In genomic region chr2:203835867-203836800, GRCh38 we compare ENCODE assay signal across 19 cellular contexts. TPM values are rescaled to one million over a fixed set of nuclear protein-coding genes. Genes with fewer than 3 reads are reported as not detected.
"Had no signal": no experiment of that assay in that cellular context is flagged by ENCODE, and none has a peak within 500 bp of the region (broad histone marks: within the 10 kb centered on the region; RNA-seq: fewer than 3 reads in every experiment).

No MANE protein-coding gene starts in this region.

- FAIRE-seq: colon, kidney, urothelium cell line had no signal

- H3K27ac Mint-ChIP-seq: activated CD8-positive, alpha-beta memory T cell treated with anti-CD3 and anti-CD28 coated beads, Interleukin-2, amount 10 ng/mL, durations not matched to agents 7 days and 5 days; activated T-helper 1 cell treated with anti-CD3 and anti-CD28 coated beads, Interleukin-12 subunit alpha, Interleukin-12 subunit beta, Interleukin-2, Interleukin-4 antibody, amounts not matched to agents 30 ng/mL and 10 ng/mL and 1 ng/mL, durations not matched to agents 14 hours and 24 hours and 36 hours; memory B cell; naive thymus-derived CD8-positive, alpha-beta T cell; stimulated activated naive B cell treated with anti-CD40 and anti-IgM and Interleukin-4, amounts not matched to agents 10 μg/mL and 1 μg/mL and 100 μg/mL, for 72 hours had no signal

- H3K9me3 ChIP-seq: left ventricle myocardium inferior, tibial artery had no signal

- H3K36me3 ChIP-seq: left ventricle myocardium inferior, tibial artery had no signal

- H3K4me3 ChIP-seq: left ventricle myocardium inferior, tibial artery had no signal

- H3K4me1 Mint-ChIP-seq: stimulated activated naive B cell treated with anti-CD40 and anti-IgM and Interleukin-4, amounts not matched to agents 10 μg/mL and 1 μg/mL and 100 μg/mL, for 72 hours had no signal

- H3K27ac ChIP-seq: left ventricle myocardium inferior, tibial artery had no signal

- H3K4me3 Mint-ChIP-seq: activated CD8-positive, alpha-beta memory T cell treated with anti-CD3 and anti-CD28 coated beads, Interleukin-2, amount 10 ng/mL, durations not matched to agents 7 days and 5 days; activated T-helper 1 cell treated with anti-CD3 and anti-CD28 coated beads, Interleukin-12 subunit alpha, Interleukin-12 subunit beta, Interleukin-2, Interleukin-4 antibody, amounts not matched to agents 30 ng/mL and 10 ng/mL and 1 ng/mL, durations not matched to agents 14 hours and 24 hours and 36 hours; memory B cell; naive thymus-derived CD8-positive, alpha-beta T cell; stimulated activated naive B cell treated with anti-CD40 and anti-IgM and Interleukin-4, amounts not matched to agents 10 μg/mL and 1 μg/mL and 100 μg/mL, for 72 hours had no signal

- H3K4me1 ChIP-seq: tibial artery had no signal

- H3K9me3 Mint-ChIP-seq: memory B cell; naive thymus-derived CD8-positive, alpha-beta T cell; stimulated activated naive B cell treated with anti-CD40 and anti-IgM and Interleukin-4, amounts not matched to agents 10 μg/mL and 1 μg/mL and 100 μg/mL, for 72 hours had no signal

- H3K36me3 Mint-ChIP-seq: memory B cell; naive thymus-derived CD8-positive, alpha-beta T cell; stimulated activated naive B cell treated with anti-CD40 and anti-IgM and Interleukin-4, amounts not matched to agents 10 μg/mL and 1 μg/mL and 100 μg/mL, for 72 hours had no signal

- ATAC-seq: activated CD8-positive, alpha-beta memory T cell treated with anti-CD3 and anti-CD28 coated beads, Interleukin-2, amount 10 ng/mL, durations not matched to agents 7 days and 5 days; naive thymus-derived CD8-positive, alpha-beta T cell; stimulated activated naive B cell treated with anti-CD40 and anti-IgM and Interleukin-4, amounts not matched to agents 10 μg/mL and 1 μg/mL and 100 μg/mL, for 72 hours had no signal

- H3K27me3 ChIP-seq: tibial artery had no signal

- DNase-seq: activated CD4-positive, alpha-beta T cell treated with anti-CD3 and anti-CD28 coated beads, Interleukin-2, amount 50 U/mL, for 1 hour; activated CD8-positive, alpha-beta memory T cell treated with anti-CD3 and anti-CD28 coated beads, Interleukin-2, amount 10 ng/mL, durations not matched to agents 7 days and 5 days; activated naive CD4-positive, alpha-beta T cell treated with Interleukin-2 at 50 U/mL for 16 hours; amniotic stem cell; caudate nucleus; erythroblast; hypothalamus; kidney; left ventricle myocardium inferior; naive thymus-derived CD8-positive, alpha-beta T cell; posterior cingulate gyrus; stimulated activated naive B cell treated with anti-CD40 and anti-IgM and Interleukin-4, amounts not matched to agents 10 μg/mL and 1 μg/mL and 100 μg/mL, for 72 hours; T-helper 2 cell; tibial artery had no signal

RNA-seq across cellular contexts. Expression of gene CTLA4, which starts 31.4 kb away (rescaled TPM):
- total RNA-seq: glomerular endothelial cell had no signal
